11 cellular contexts compared by ENCODE assay signal in genomic region chr17:40486513-40487370, GRCh38. TPM values are rescaled to one million over a fixed set of nuclear protein-coding genes. Genes with fewer than 3 reads are reported as not detected.
A peak's percentile ranks its signal among the peaks of the same experiment; 100 is the strongest.
DNase-seq lines count a peak whose midpoint lies in the region; ATAC-seq and TF ChIP-seq lines count a peak whose summit lies in the region.
"Had no signal": no experiment of that assay in that cellular context is flagged by ENCODE, and none has a peak within 500 bp of the region (broad histone marks: within the 10 kb centered on the region; RNA-seq: fewer than 3 reads in every experiment).

No MANE protein-coding gene starts in this region.

- H3K27me3 ChIP-seq in muscle layer of duodenum (ENCODE audit: low read depth, low read length) = no peaks in the 10 kb centered on the region

- no peaks in the 10 kb centered on the region for H3K9me3 Mint-ChIP-seq in activated T-cell treated with anti-CD3 and anti-CD28 coated beads, Interleukin-2, amount 50 U/mL, for 4 hours

- H3K36me3 Mint-ChIP-seq in activated T-cell treated with anti-CD3 and anti-CD28 coated beads, Interleukin-2, amount 50 U/mL, for 4 hours (ENCODE audit: insufficient read depth) = no peaks in the 10 kb centered on the region

- peak overlapping the region; percentile 18 for H3K27ac ChIP-seq in muscle layer of duodenum (ENCODE audit: low read length)
- H3K27ac ChIP-seq: neutrophil had no signal

- no peak overlapping the region for H3K4me3 Mint-ChIP-seq in activated T-cell treated with anti-CD3 and anti-CD28 coated beads, Interleukin-2, amount 50 U/mL, for 4 hours

- H3K9me3 ChIP-seq in muscle layer of duodenum (ENCODE audit: control insufficient read depth in 1 of 2, low read length in 2 of 2) = no peaks in the 10 kb centered on the region
- H3K9me3 ChIP-seq: neutrophil had no signal

- TF ChIP-seq CTCF in AG09309 (IDR thresholded peaks at IDR 0.05; ENCODE audit: control insufficient read depth, insufficient read depth, low read depth, low read length, missing control alignments) (no peak), HFF-Myc (IDR thresholded peaks at IDR 0.05; ENCODE audit: low read depth, low read length, missing control alignments) (no peak)

- no peaks in the 10 kb centered on the region for H3K27me3 Mint-ChIP-seq in activated T-cell treated with anti-CD3 and anti-CD28 coated beads, Interleukin-2, amount 50 U/mL, for 4 hours (ENCODE audit: low read depth)

- peaks cover 0 to 9% of the 10 kb centered on the region in 2 donors for H3K36me3 ChIP-seq in muscle layer of duodenum (ENCODE audit: control insufficient read depth in 1 of 2, insufficient read depth in 2 of 2, low read length in 2 of 2)
- H3K36me3 ChIP-seq: neutrophil had no signal

- DNase-seq in AG09309 (ENCODE audit: low read depth) = peak; percentile 74
- no peak for DNase-seq in HFF-Myc (ENCODE audit: extremely low read depth, low read depth)
- DNase-seq in astrocyte of the hippocampus (ENCODE audit: low read depth, low spot score) = peak; percentile 73
- no peak for DNase-seq in activated T-cell treated with anti-CD3 and anti-CD28 coated beads, Interleukin-2, amount 50 U/mL, for 4 hours
- no peak for DNase-seq in RKO (ENCODE audit: low spot score)
- DNase-seq: GF-D8, NCI-H1105 treated with DMSO at 0.1 percent for 48 hours had no signal

- H3K4me1 Mint-ChIP-seq in activated T-cell treated with anti-CD3 and anti-CD28 coated beads, Interleukin-2, amount 50 U/mL, for 4 hours (ENCODE audit: low read depth) = peaks cover 66% of the 10 kb centered on the region

- H3K4me1 ChIP-seq in muscle layer of duodenum (ENCODE audit: control insufficient read depth in 1 of 2, insufficient read depth in 2 of 2, low read length in 2 of 2) = peaks cover 16 to 32% of the 10 kb centered on the region in 2 donors

- ATAC-seq in HG03095 (IDR thresholded peaks at IDR 0.05; ENCODE audit: unreplicated experiment) (no peak), HG02571 (IDR thresholded peaks at IDR 0.05; ENCODE audit: unreplicated experiment) (no peak)
- ATAC-seq in activated T-cell treated with anti-CD3 and anti-CD28 coated beads, Interleukin-2, amount 50 U/mL, for 4 hours = no peak

- no peak overlapping the region; the same call in 1 of the 2 replicates for H3K4me3 ChIP-seq in AG09309 (ENCODE audit: control insufficient read depth, low read depth, low read length)
- peak overlapping the region; percentile 16; the same call in 1 of the 2 replicates for H3K4me3 ChIP-seq in HFF-Myc (replicated peaks; ENCODE audit: low read depth, low read length)
- H3K4me3 ChIP-seq in muscle layer of duodenum (ENCODE audit: low read depth in 1 of 2, low read length in 2 of 2) = no peak overlapping the region

RNA-seq across cellular contexts. Expression of gene TNS4, which starts 14.7 kb away (rescaled TPM):
- total RNA-seq in activated T-cell treated with anti-CD3 and anti-CD28 coated beads, Interleukin-2, amount 50 U/mL, for 4 hours = 1 to 10 TPM; 3.9 to 4.7 (median 4.1) TPM

RNA-seq across cellular contexts. Expression of gene IGFBP4, which starts 43.5 kb away (rescaled TPM):
- total RNA-seq in activated T-cell treated with anti-CD3 and anti-CD28 coated beads, Interleukin-2, amount 50 U/mL, for 4 hours = 10 to 100 TPM; 14.0 to 17.7 (median 14.7) TPM

Comparison
In these comparisons a context has a peak if more than half of its experiments do, and no peak if none do; other contexts are left out.
1. DNase-seq: peak in AG09309 (single experiment) and astrocyte of the hippocampus (single experiment); none in HFF-Myc (single experiment), activated T-cell treated with anti-CD3 and anti-CD28 coated beads, Interleukin-2, amount 50 U/mL, for 4 hours (single experiment) and RKO (single experiment).